In genomic region chr19:31339405-31339804, GRCh38 we compare ENCODE assay signal across 13 cellular contexts. TPM values are rescaled to one million over a fixed set of nuclear protein-coding genes. Genes with fewer than 3 reads are reported as not detected.
DNase-seq lines count a peak whose midpoint lies in the region; ATAC-seq and TF ChIP-seq lines count a peak whose summit lies in the region.
"Had no signal": no experiment of that assay in that cellular context is flagged by ENCODE, and none has a peak within 500 bp of the region (broad histone marks: within the 10 kb centered on the region; RNA-seq: fewer than 3 reads in every experiment).

No MANE protein-coding gene starts in this region.

- no peaks in the 10 kb centered on the region for H3K27me3 ChIP-seq in ACC112 (ENCODE audit: insufficient read depth, low read length)
- no peaks in the 10 kb centered on the region for H3K27me3 ChIP-seq in colonic mucosa
- no peaks in the 10 kb centered on the region for H3K27me3 ChIP-seq in aorta (ENCODE audit: control insufficient read depth in 1 of 2, insufficient read depth in 2 of 2, low read length in 1 of 2)

- peaks cover 31 to 51% of the 10 kb centered on the region in 2 donors for H3K27me3 Mint-ChIP-seq in natural killer cell (ENCODE audit: low read depth in 2 of 2)

- TF ChIP-seq CTCF in colonic mucosa (IDR thresholded peaks at IDR 0.05) (no peak), natural killer cell (IDR thresholded peaks at IDR 0.05) (no peak), omental fat pad (IDR thresholded peaks at IDR 0.05) (no peak)

- peaks cover 42 to 44% of the 10 kb centered on the region in 2 donors for H3K4me1 Mint-ChIP-seq in natural killer cell

- H3K36me3 ChIP-seq in ACC112 (ENCODE audit: insufficient read depth, low read length), result no peaks in the 10 kb centered on the region
- no peaks in the 10 kb centered on the region for H3K36me3 ChIP-seq in colonic mucosa
- H3K36me3 ChIP-seq in aorta (ENCODE audit: control insufficient read depth in 1 of 2, insufficient read depth in 2 of 2, low read length in 1 of 2), result no peaks in the 10 kb centered on the region

- H3K9ac ChIP-seq in colonic mucosa (ENCODE audit: low read depth in 2 of 2, low read length in 2 of 2), result no peak overlapping the region

- intact Hi-C loops in colonic mucosa (cut with DNase I) (no loop called here), natural killer cell (cut with micrococcal nuclease) (no loop called here), aorta (cut with DNase I) (no loop called here)

- peaks cover 14% of the 10 kb centered on the region for H3K79me2 ChIP-seq in ACC112 (ENCODE audit: control insufficient read depth, insufficient read depth, low read length, unreplicated experiment)

- POLR2A ChIA-PET in HEK293T (lab: Yijun Ruan, JAX), result interaction anchor here (0.6 to 1.3 kb wide), 3 partner anchors 8 to 10 kb away, joined by 3 to 5 read pairs (median 3); no protein-coding TSS in a partner anchor

- H3K9me3 ChIP-seq in colonic mucosa (no peaks in the 10 kb centered on the region), aorta (ENCODE audit: control insufficient read depth, low read length) (no peaks in the 10 kb centered on the region)

- WGBS in aorta, 2 donors, result 37 to 46% methylated on average over 5 of the region's 5 CpGs

- peak overlapping the region; percentile 25; the same call in 1 of the 2 replicates for H3K4me3 ChIP-seq in ACC112 (ENCODE audit: low read depth, low read length)
- H3K4me3 ChIP-seq in colonic mucosa, result no peak overlapping the region
- H3K4me3 ChIP-seq in aorta (ENCODE audit: low read length in 2 of 2), result no peak overlapping the region

- no peak overlapping the region for H3K27ac ChIP-seq in ACC112 (ENCODE audit: low read depth, low read length)
- H3K27ac ChIP-seq in colonic mucosa, result peak overlapping the region; percentile 19
- H3K27ac ChIP-seq in aorta (ENCODE audit: low read depth in 1 of 2, low read length in 2 of 2), result no peak overlapping the region
- H3K27ac ChIP-seq: C4-2B had no signal

- CTCF ChIA-PET in HEK293T (lab: Yijun Ruan, JAX), result interaction anchor here (0.7 to 0.8 kb wide), 2 partner anchors 11 to 285 kb away, joined by 3 read pairs; no protein-coding TSS in a partner anchor

- DNase-seq in HEK293T (ENCODE audit: extremely low spot score) (no peak), colonic mucosa (no peak), natural killer cell (no peak), omental fat pad (ENCODE audit: low spot score) (no peak), DMS153 treated with DMSO at 0.1 percent for 48 hours (lab: John Stamatoyannopoulos, UW; ENCODE audit: unreplicated experiment) (no peak), aorta (no peak)
- no peak for DNase-seq in activated CD4-positive, alpha-beta T cell treated with anti-CD3 and anti-CD28 coated beads for 48 hours
- DNase-seq: activated CD4-positive, alpha-beta T cell treated with anti-CD3 and anti-CD28 coated beads, Interleukin-2, amount 50 U/mL, for 1 hour; amniotic stem cell; stimulated activated CD4-positive, alpha-beta T cell treated with anti-CD3 and anti-CD28 coated beads, Interleukin-2, amount 100 ng/mL, for 24 hours; stimulated activated naive CD8-positive, alpha-beta T cell treated with anti-CD3 and anti-CD28 coated beads, Interleukin-15, amount 100 ng/mL, for 72 hours had no signal

- H3K9me3 Mint-ChIP-seq in natural killer cell, result no peaks in the 10 kb centered on the region
- H3K9me3 Mint-ChIP-seq: stimulated activated naive CD8-positive, alpha-beta T cell treated with anti-CD3 and anti-CD28 coated beads, Interleukin-15, amount 100 ng/mL, for 72 hours had no signal

- no peak overlapping the region for H2AFZ ChIP-seq in ACC112 (ENCODE audit: low read length, unreplicated experiment)

- no peaks in the 10 kb centered on the region for H3K36me3 Mint-ChIP-seq in natural killer cell

- peak overlapping the region; percentile 80 to 89 for H3K27ac Mint-ChIP-seq in natural killer cell
- H3K27ac Mint-ChIP-seq: stimulated activated naive CD8-positive, alpha-beta T cell treated with anti-CD3 and anti-CD28 coated beads, Interleukin-15, amount 100 ng/mL, for 72 hours had no signal

- peak overlapping the region; percentile 82 for H3K4me3 Mint-ChIP-seq in natural killer cell

- H3K4me1 ChIP-seq in ACC112 (ENCODE audit: control insufficient read depth, insufficient read depth, low read length, unreplicated experiment) (peaks cover 14% of the 10 kb centered on the region), colonic mucosa (no peaks in the 10 kb centered on the region), aorta (ENCODE audit: control insufficient read depth in 1 of 2, insufficient read depth in 2 of 2, low read length in 2 of 2) (no peaks in the 10 kb centered on the region)

- ATAC-seq in natural killer cell (no peak), omental fat pad (ENCODE audit: low FRiP score) (no peak), aorta (ENCODE audit: low FRiP score) (no peak)

TF ChIP-seq in HEK293T, 16 proteins besides CTCF, POLR2A, EP300 and RAD21:
- TF ChIP-seq FOXK2 (IDR thresholded peaks at IDR 0.05) (no peak), LEF1 (IDR thresholded peaks at IDR 0.05; ENCODE audit: borderline replicate concordance) (no peak), TARDBP (IDR thresholded peaks at IDR 0.05) (no peak), FOXA1 (IDR thresholded peaks at IDR 0.05) (no peak), HDGF (IDR thresholded peaks at IDR 0.05; ENCODE audit: borderline replicate concordance) (no peak), SUZ12 (IDR thresholded peaks at IDR 0.05) (no peak), PKNOX1 (IDR thresholded peaks at IDR 0.05) (peak; percentile 89)

RNA-seq across cellular contexts. Expression of gene TSHZ3, which starts 9.8 kb away (rescaled TPM):
- 1 to 10 TPM; 1.3 to 5.1 TPM for total RNA-seq in colonic mucosa
- total RNA-seq in natural killer cell, result 1 to 10 TPM; 5.3 to 8.1 (median 6.2) TPM
- 10 to 100 TPM in 3 of 4 donors, 1 to 10 TPM in 1; 6.3 to 10.6 (median 10.4) TPM for total RNA-seq in omental fat pad
- 10 to 100 TPM; 16.4 to 20.6 TPM for total RNA-seq in aorta
- 1 to 10 TPM; 3.0 to 5.1 TPM for polyA plus RNA-seq in aorta
